In genomic region chr3:45555154-45555591, GRCh38 we compare ENCODE assay signal across 21 cellular contexts. TPM values are rescaled to one million over a fixed set of nuclear protein-coding genes. Genes with fewer than 3 reads are reported as not detected.
DNase-seq lines count a peak whose midpoint lies in the region; ATAC-seq, FAIRE-seq and TF ChIP-seq lines count a peak whose summit lies in the region.
"Had no signal": no experiment of that assay in that cellular context is flagged by ENCODE, and none has a peak within 500 bp of the region (broad histone marks: within the 10 kb centered on the region; RNA-seq: fewer than 3 reads in every experiment).

No MANE protein-coding gene starts in this region.

- H3K27me3 Mint-ChIP-seq in T-cell: no peaks in the 10 kb centered on the region
- H3K27me3 Mint-ChIP-seq: activated naive CD8-positive, alpha-beta T cell treated with anti-CD3 and anti-CD28 coated beads for 36 hours; CD8-positive, alpha-beta memory T cell; naive thymus-derived CD8-positive, alpha-beta T cell had no signal

- no peak for FAIRE-seq in H1 (lab: Jason Lieb, UNC)
- FAIRE-seq: GM19239 had no signal

- H3K9me1 ChIP-seq in IMR-90 (ENCODE audit: insufficient read depth, low read length): peaks cover 32% of the 10 kb centered on the region

- TF ChIP-seq CTCF in IMR-90 (conservative IDR thresholded peaks at IDR 0.05; ENCODE audit: low read depth, low read length): no peak
- no peak for TF ChIP-seq CTCF in H1 (IDR thresholded peaks at IDR 0.05; ENCODE audit: control extremely low read depth in 1 of 3, insufficient read depth in 1 of 3, low read depth in 1 of 3, low read length in 3 of 3)
- no peak for TF ChIP-seq CTCF in psoas muscle (IDR thresholded peaks at IDR 0.05)

- H3K4me3 ChIP-seq in IMR-90 (ENCODE audit: insufficient read depth, low read depth, low read length) (no peak overlapping the region), H1 (ENCODE audit: extremely low read depth in 1 of 4, insufficient read depth in 2 of 4, low read depth in 3 of 4, low read length in 4 of 4) (no peak overlapping the region), psoas muscle (no peak overlapping the region)
- H3K4me3 ChIP-seq: colonic mucosa, GM23248, ovary, right lobe of liver had no signal

- H3K56ac ChIP-seq in IMR-90 (ENCODE audit: extremely low read depth, insufficient read depth, low read length): no peak overlapping the region
- no peak overlapping the region for H3K56ac ChIP-seq in H1 (replicated peaks; ENCODE audit: insufficient read length, low read depth, low read length)

- 100% methylated on average over 1 of the region's 6 CpGs; no CpG with 5 or more reads in 1 of the 2 experiments for WGBS in IMR-90 (ENCODE audit: extremely low coverage in 2 of 2, insufficient read length in 1 of 2), 2 experiments
- WGBS in H1 (ENCODE audit: extremely low coverage in 1 of 2, insufficient coverage in 1 of 2, insufficient read length in 1 of 2, insufficient replicate concordance in 2 of 2, low coverage in 1 of 2, low lambda C conversion rate in 2 of 2, missing lambda C conversion rate in 1 of 2), 2 experiments: 86% methylated on average over 6 of the region's 6 CpGs; no CpG with 5 or more reads in 1 of the 2 experiments
- 43 to 67% (median 46%) methylated on average over 6 of the region's 6 CpGs for WGBS in psoas muscle, 3 donors

- no peaks in the 10 kb centered on the region; the same call in 1 of the 2 replicates for H3K23me2 ChIP-seq in H1 (ENCODE audit: low read depth, low read length)

- in situ Hi-C loops in IMR-90 (cut with MboI; ENCODE audit: low sequenced_read_pairs): no loop called here

- H2BK5ac ChIP-seq in IMR-90 (ENCODE audit: low read depth, low read length, poor library complexity, severe bottlenecking): no peak overlapping the region
- 0 out of 2 replicates have a peak overlapping the region, but pooled peaks have one; percentile 60 for H2BK5ac ChIP-seq in H1 (ENCODE audit: low read depth, low read length)

- H3K4me1 ChIP-seq in IMR-90 (ENCODE audit: control insufficient read depth, insufficient read depth, low read length) (peaks cover 38% of the 10 kb centered on the region), H1 (replicated peaks in 1 of 4; ENCODE audit: control insufficient read depth in 3 of 4, insufficient read depth in 4 of 4, low read length in 3 of 4) (peaks cover 0 to 7% (median 1%) of the 10 kb centered on the region in 4 experiments; a peak in 1 of 7 replicates), psoas muscle (peaks cover 79% of the 10 kb centered on the region)
- H3K4me1 ChIP-seq: colonic mucosa had no signal

- 0 out of 4 replicates have a peak, but pooled peaks cover 0 to 3% of the 10 kb centered on the region in 2 experiments for H3K79me1 ChIP-seq in IMR-90 (ENCODE audit: low read depth in 1 of 2, low read length in 2 of 2)
- no peaks in the 10 kb centered on the region for H3K79me1 ChIP-seq in H1 (ENCODE audit: low read depth, low read length)

- no TSS peak for BruUV-seq in IMR-90 (replicated peaks; lab: Mats Ljungman, UMichigan)

- no peak for ATAC-seq in IMR-90 (ENCODE audit: low read depth)
- ATAC-seq in psoas muscle: peak; percentile 44 to 64 (median 56)
- ATAC-seq in HG02798 (IDR thresholded peaks at IDR 0.05; ENCODE audit: poor library complexity, unreplicated experiment): no peak
- no peak for ATAC-seq in T-cell (replicated peaks in 1 of 4)
- no peak for ATAC-seq in GM21360 (IDR thresholded peaks at IDR 0.05; ENCODE audit: unreplicated experiment)
- ATAC-seq: naive thymus-derived CD8-positive, alpha-beta T cell; WTC11 had no signal

- peak overlapping the region; percentile 41 for H4K5ac ChIP-seq in IMR-90 (ENCODE audit: low read depth, low read length)
- H4K5ac ChIP-seq in H1 (ENCODE audit: insufficient read length, low read depth, low read length): no peak overlapping the region

- dilution Hi-C loops in IMR-90 (cut with HindIII; ENCODE audit: low sequenced_read_pairs, unreplicated experiment): no loop called here

- H4K91ac ChIP-seq in IMR-90 (ENCODE audit: insufficient read depth, low read depth, low read length) (peak overlapping the region; percentile 76), H1 (replicated peaks; ENCODE audit: insufficient read length, low read length) (no peak overlapping the region)

- H3K4me1 Mint-ChIP-seq in T-cell: peaks cover 0 to 8% (median 0%) of the 10 kb centered on the region in 3 donors

- intact Hi-C loops in IMR-90 (cut with micrococcal nuclease) (no loop called here), psoas muscle (cut with DNase I) (no loop called here)

- H3K9me3 ChIP-seq in IMR-90 (ENCODE audit: control insufficient read depth, insufficient read depth, low read length): no peaks in the 10 kb centered on the region
- H3K9me3 ChIP-seq in H1 (ENCODE audit: insufficient read depth in 2 of 2, low read depth in 1 of 2, low read length in 1 of 2): no peaks in the 10 kb centered on the region
- H3K9me3 ChIP-seq in psoas muscle: no peaks in the 10 kb centered on the region
- H3K9me3 ChIP-seq: colonic mucosa, ovary, right lobe of liver had no signal

- H2BK15ac ChIP-seq in IMR-90 (ENCODE audit: low read depth, low read length) (peak overlapping the region; percentile 80; the same call in 2 of the 3 replicates), H1 (ENCODE audit: low read length) (0 out of 2 replicates have a peak overlapping the region, but pooled peaks have one; percentile 53)

- H3K23ac ChIP-seq in IMR-90 (ENCODE audit: low read depth, low read length) (no peak overlapping the region), H1 (ENCODE audit: insufficient read length) (no peak overlapping the region)

- H2BK12ac ChIP-seq in H1 (ENCODE audit: low read depth, low read length): peak overlapping the region; percentile 90; the same call in 1 of the 2 replicates

- no peaks in the 10 kb centered on the region for H4K20me1 ChIP-seq in IMR-90 (ENCODE audit: insufficient read depth, low read length)
- no peaks in the 10 kb centered on the region for H4K20me1 ChIP-seq in H1 (replicated peaks in 1 of 2; ENCODE audit: control insufficient read depth in 1 of 2, insufficient read depth in 2 of 2, low read length in 2 of 2)

- H3K9ac ChIP-seq in IMR-90 (ENCODE audit: low read depth, low read length) (no peak overlapping the region), H1 (replicated peaks in 1 of 4; ENCODE audit: extremely low read depth in 1 of 4, low read depth in 3 of 4, low read length in 3 of 4) (no peak overlapping the region)
- H3K9ac ChIP-seq: GM23248 had no signal

- H3K27ac ChIP-seq in IMR-90 (ENCODE audit: insufficient read depth, low read length) (no peak overlapping the region), H1 (ENCODE audit: low read depth, low read length) (no peak overlapping the region), psoas muscle (peak overlapping the region; percentile 97)
- H3K27ac ChIP-seq: colonic mucosa, GM23248, ovary, right lobe of liver had no signal

- no peak overlapping the region for H3K4me3 Mint-ChIP-seq in T-cell
- H3K4me3 Mint-ChIP-seq: activated naive CD8-positive, alpha-beta T cell treated with anti-CD3 and anti-CD28 coated beads for 36 hours; CD8-positive, alpha-beta memory T cell; naive thymus-derived CD8-positive, alpha-beta T cell; WTC11 had no signal

- H3K27ac Mint-ChIP-seq in T-cell: no peak overlapping the region
- H3K27ac Mint-ChIP-seq: activated naive CD8-positive, alpha-beta T cell treated with anti-CD3 and anti-CD28 coated beads for 36 hours; activated T-helper 2 cell treated with anti-CD3 and anti-CD28 coated beads, Interferon-gamma antibody, Interleukin-2, Interleukin-4, amounts not matched to agents 10 μg/mL and 5 μg/mL and 100 μg/mL, durations not matched to agents 14 hours and 24 hours and 36 hours; CD8-positive, alpha-beta memory T cell; naive thymus-derived CD8-positive, alpha-beta T cell; WTC11 had no signal

- H2BK20ac ChIP-seq in IMR-90 (ENCODE audit: low read depth, low read length): peak overlapping the region; percentile 54
- H2BK20ac ChIP-seq in H1 (ENCODE audit: low read length): no peak overlapping the region

- POLR2A ChIA-PET in IMR-90 (lab: Charles Lee; ENCODE audit: unreplicated experiment): no interaction called here
- POLR2A ChIA-PET in H1 (lab: Charles Lee; ENCODE audit: partially characterized antibody): no interaction called here
- POLR2A ChIA-PET in T-cell (lab: Charles Lee): no interaction called here

- peak overlapping the region; percentile 71 for H2AK9ac ChIP-seq in IMR-90 (replicated peaks; ENCODE audit: low read depth, low read length, poor library complexity)

- H3K36me3 ChIP-seq in IMR-90 (ENCODE audit: control insufficient read depth, insufficient read depth, low read length): no peaks in the 10 kb centered on the region
- H3K36me3 ChIP-seq in H1 (ENCODE audit: control insufficient read depth in 2 of 4, insufficient read depth in 4 of 4, low read length in 3 of 4): no peaks in the 10 kb centered on the region
- no peaks in the 10 kb centered on the region for H3K36me3 ChIP-seq in psoas muscle (ENCODE audit: insufficient read depth in 1 of 2, low read depth in 1 of 2)
- H3K36me3 ChIP-seq: colonic mucosa, ovary, right lobe of liver had no signal

- H4K8ac ChIP-seq in IMR-90 (ENCODE audit: low read depth in 2 of 2, low read length in 2 of 2) (peak overlapping the region; percentile 38 to 46; a peak in 2 of 4 replicates), H1 (ENCODE audit: extremely low read depth, insufficient read depth, low read length) (no peak overlapping the region)

- H3K14ac ChIP-seq in IMR-90 (replicated peaks; ENCODE audit: low read depth, low read length): peak overlapping the region; percentile 77
- no peak overlapping the region for H3K14ac ChIP-seq in H1 (ENCODE audit: insufficient read length)

- TF ChIP-seq RAD21 in IMR-90 (IDR thresholded peaks at IDR 0.05; ENCODE audit: low read length) (no peak), H1 (IDR thresholded peaks at IDR 0.05 in 1 of 2, conservative IDR thresholded peaks at IDR 0.05 in 1 of 2; ENCODE audit: low read depth in 2 of 2, low read length in 2 of 2) (no peak)

- DNase-seq in IMR-90 (no peak), NCI-H69 (lab: John Stamatoyannopoulos, UW) (peak; percentile 54), H1 (ENCODE audit: low read depth in 1 of 2, low spot score in 2 of 2) (no peak), psoas muscle (peak; percentile 38 to 71), T-cell (no peak)
- DNase-seq: activated CD4-positive, alpha-beta T cell treated with anti-CD3 and anti-CD28 coated beads, Interleukin-2, amount 50 U/mL, for 4 hours; activated CD8-positive, alpha-beta memory T cell treated with anti-CD3 and anti-CD28 coated beads, Interleukin-2, amount 50 U/mL, for 48 hours; activated naive CD8-positive, alpha-beta T cell treated with anti-CD3 and anti-CD28 coated beads for 36 hours; CD8-positive, alpha-beta memory T cell; colonic mucosa; GM23248; naive thymus-derived CD8-positive, alpha-beta T cell; NCI-H524 treated with DMSO at 0.1 percent for 48 hours; ovary; T-helper 9 cell had no signal

- peak overlapping the region; percentile 64; the same call in 1 of the 2 replicates for H3K18ac ChIP-seq in IMR-90 (ENCODE audit: low read depth, low read length)
- H3K18ac ChIP-seq in H1 (ENCODE audit: extremely low read depth, low read length): no peak overlapping the region

- H3K27me3 ChIP-seq in IMR-90 (ENCODE audit: control insufficient read depth, insufficient read depth, low read length) (no peaks in the 10 kb centered on the region), H1 (replicated peaks in 1 of 4; ENCODE audit: control insufficient read depth in 3 of 4, extremely low read depth in 1 of 4, insufficient read depth in 3 of 4, low read length in 3 of 4) (no peaks in the 10 kb centered on the region), psoas muscle (ENCODE audit: insufficient read depth in 3 of 3, low read length in 2 of 3) (no peaks in the 10 kb centered on the region)
- H3K27me3 ChIP-seq: colonic mucosa, ovary, right lobe of liver had no signal

- TF ChIP-seq POLR2A in IMR-90 (IDR thresholded peaks at IDR 0.05; ENCODE audit: low read depth, low read length): no peak
- TF ChIP-seq POLR2A in H1 (IDR thresholded peaks at IDR 0.05; ENCODE audit: control extremely low read depth in 1 of 2, low read depth in 2 of 2, low read length in 2 of 2): no peak

- CTCF ChIA-PET in IMR-90 (lab: Yijun Ruan, JAX): no interaction called here
- CTCF ChIA-PET in H1 (lab: Charles Lee; ENCODE audit: partially characterized antibody): interaction anchor here (6.1 kb wide), 1 partner anchor 9 kb away, joined by 61 read pairs; no protein-coding TSS in a partner anchor
- CTCF ChIA-PET in T-cell (lab: Charles Lee): no interaction called here

- no peak overlapping the region for H3K4me2 ChIP-seq in IMR-90 (ENCODE audit: low read depth, low read length)
- no peak overlapping the region for H3K4me2 ChIP-seq in H1 (ENCODE audit: insufficient read depth in 1 of 2, low read depth in 2 of 2, low read length in 2 of 2)

- H3K36me3 Mint-ChIP-seq in T-cell: no peaks in the 10 kb centered on the region
- H3K36me3 Mint-ChIP-seq: activated naive CD8-positive, alpha-beta T cell treated with anti-CD3 and anti-CD28 coated beads for 36 hours; WTC11 had no signal

- H2BK120ac ChIP-seq in IMR-90 (ENCODE audit: low read depth, low read length): peak overlapping the region; percentile 67; the same call in 1 of the 2 replicates
- no peak overlapping the region for H2BK120ac ChIP-seq in H1 (replicated peaks; ENCODE audit: low read depth, low read length)

- H3K79me2 ChIP-seq in H1 (ENCODE audit: control insufficient read depth in 1 of 2, insufficient read depth in 2 of 2, low read length in 2 of 2): no peaks in the 10 kb centered on the region

- H3K9me3 Mint-ChIP-seq in T-cell: no peaks in the 10 kb centered on the region
- H3K9me3 Mint-ChIP-seq: activated naive CD8-positive, alpha-beta T cell treated with anti-CD3 and anti-CD28 coated beads for 36 hours; activated T-helper 2 cell treated with anti-CD3 and anti-CD28 coated beads, Interferon-gamma antibody, Interleukin-2, Interleukin-4, amounts not matched to agents 10 μg/mL and 5 μg/mL and 100 μg/mL, durations not matched to agents 14 hours and 24 hours and 36 hours; CD8-positive, alpha-beta memory T cell; WTC11 had no signal

- no peak for TF ChIP-seq EP300 in H1 (IDR thresholded peaks at IDR 0.05; ENCODE audit: borderline replicate concordance in 1 of 2, low read depth in 2 of 2, low read length in 2 of 2)

- H2AFZ ChIP-seq in IMR-90 (replicated peaks; ENCODE audit: low read length, poor library complexity): no peak overlapping the region
- H2AFZ ChIP-seq in H1 (ENCODE audit: low read length): no peak overlapping the region
- H2AFZ ChIP-seq: GM23248 had no signal

- H3K4ac ChIP-seq in IMR-90 (ENCODE audit: low read depth, low read length) (peak overlapping the region; percentile 86), H1 (replicated peaks; ENCODE audit: insufficient read length, low read depth, low read length) (no peak overlapping the region)

- H2AK5ac ChIP-seq in IMR-90 (ENCODE audit: low read depth, low read length) (peak overlapping the region; percentile 95), H1 (ENCODE audit: low read depth, low read length) (no peak overlapping the region)

RNA-seq across cellular contexts. Expression of gene LIMD1, which starts 39.4 kb away (rescaled TPM):
- total RNA-seq in IMR-90 (2012; rRNA removed) (21.5 and 22.5 TPM in 2 replicates), psoas muscle (10 to 100 TPM; 22.5 to 34.1 (median 32.0) TPM), T-cell (10 to 100 TPM; 21.1 to 40.2 (median 31.3) TPM)
- polyA plus RNA-seq in IMR-90 (2012; rRNA removed) (20.5 and 20.9 TPM in 2 replicates), H1 (2011; rRNA removed) (11.4 and 13.5 TPM in 2 replicates), psoas muscle (1 to 10 TPM; 3.3 to 9.1 (median 5.5) TPM)
- 12.3 and 13.9 TPM in 2 replicates for polyA plus RNA-seq in IMR-90 (2012; cell fraction: cytosol; rRNA removed)
- 52.7 and 53.0 TPM in 2 replicates for polyA plus RNA-seq in IMR-90 (2012; cell fraction: nucleus; rRNA removed; ENCODE audit: low replicate concordance)
- total RNA-seq in H1 (2021; fragmentation: NEBNext Ultra II Directional; extraction: Animal tissue kit (Norgen Biotek cat#: 25700)): 29.7 and 33.6 TPM in 2 replicates
- 12.3 TPM for polyA plus RNA-seq in H1 (2011; cell fraction: cytosol; rRNA removed)
- polyA plus RNA-seq in H1 (2011; cell fraction: nucleus; rRNA removed): 28.9 TPM
- 11.8 to 21.0 TPM (median 15.1 TPM) in 4 replicates for polyA plus RNA-seq in H1 (2012, experiment 1 of 2)
- polyA plus RNA-seq in H1 (2012, experiment 2 of 2): 6.2 TPM
- polyA plus RNA-seq in H1 (2013, experiment 1 of 2): 9.1 TPM
- 8.6 TPM for polyA plus RNA-seq in H1 (2013, experiment 2 of 2)
- polyA minus RNA-seq in H1 (2011; rRNA and poly(A)+ RNA removed): 59.1 and 59.3 TPM in 2 replicates
- polyA minus RNA-seq in H1 (2011; cell fraction: cytosol; rRNA and poly(A)+ RNA removed): 23.7 TPM
- 26.6 TPM for polyA minus RNA-seq in H1 (2011; cell fraction: nucleus; rRNA and poly(A)+ RNA removed)

Comparison
In these comparisons a context has a peak if more than half of its experiments do, and no peak if none do; other contexts are left out.
1. ATAC-seq: peak in psoas muscle (4 of 4); none in IMR-90 (single experiment), HG02798 (single experiment), T-cell (0 of 4) and GM21360 (single experiment).
2. DNase-seq: peak in NCI-H69 (single experiment) and psoas muscle (2 of 2); none in IMR-90 (single experiment), H1 (0 of 2) and T-cell (0 of 34).